Comparison of ENCODE assay signal across 1 cellular context in the genomic region with DNA sequence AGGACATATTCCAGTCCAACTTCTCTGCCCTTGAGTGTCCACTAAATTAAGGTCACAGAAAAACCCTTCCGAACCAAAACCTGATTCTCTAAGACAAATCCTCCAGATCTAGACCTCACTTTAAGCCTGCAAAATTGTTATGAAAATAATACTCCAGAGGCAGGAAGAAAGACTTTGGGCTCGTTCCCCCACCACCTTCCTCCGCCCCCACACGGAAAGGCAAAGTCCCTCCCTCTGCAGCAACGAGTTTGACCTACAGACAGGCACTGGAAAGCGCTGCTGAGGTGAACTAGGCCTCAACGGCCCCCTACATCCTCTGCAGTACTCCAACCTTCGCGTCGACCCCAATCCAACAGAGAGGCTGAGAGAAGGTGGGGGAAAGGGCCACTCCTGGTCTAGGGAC.
A peak's percentile ranks its signal among the peaks of the same experiment; 100 is the strongest.
TF ChIP-seq lines count a peak whose summit lies in the region.

No MANE protein-coding gene starts in this region.

TF ChIP-seq in HepG2, 621 proteins besides CTCF, POLR2A, EP300 and RAD21 (continued from another document and continues in another):
- TF ChIP-seq, protein P1, sequence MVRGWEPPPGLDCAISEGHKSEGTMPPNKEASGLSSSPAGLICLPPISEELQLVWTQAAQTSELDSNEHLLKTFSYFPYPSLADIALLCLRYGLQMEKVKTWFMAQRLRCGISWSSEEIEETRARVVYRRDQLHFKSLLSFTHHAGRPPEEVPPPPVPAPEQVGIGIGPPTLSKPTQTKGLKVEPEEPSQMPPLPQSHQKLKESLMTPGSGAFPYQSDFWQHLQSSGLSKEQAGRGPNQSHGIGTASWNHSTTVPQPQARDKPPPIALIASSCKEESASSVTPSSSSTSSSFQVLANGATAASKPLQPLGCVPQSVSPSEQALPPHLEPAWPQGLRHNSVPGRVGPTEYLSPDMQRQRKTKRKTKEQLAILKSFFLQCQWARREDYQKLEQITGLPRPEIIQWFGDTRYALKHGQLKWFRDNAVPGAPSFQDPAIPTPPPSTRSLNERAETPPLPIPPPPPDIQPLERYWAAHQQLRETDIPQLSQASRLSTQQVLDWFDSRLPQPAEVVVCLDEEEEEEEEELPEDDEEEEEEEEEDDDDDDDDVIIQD (CRISPR knock-in tag; IDR thresholded peaks at IDR 0.05; ENCODE audit: low read depth) = no peak
- TF ChIP-seq REPIN1 (CRISPR knock-in tag; IDR thresholded peaks at IDR 0.05; ENCODE audit: borderline replicate concordance, low read depth) (no peak), SOX6 (IDR thresholded peaks at IDR 0.05) (no peak), SOX6 (CRISPR knock-in tag; IDR thresholded peaks at IDR 0.05) (no peak), AGO2 (optimal IDR thresholded peaks at IDR 0.05; ENCODE audit: low read depth, low read length) (no peak), ZNF547 (CRISPR knock-in tag; IDR thresholded peaks at IDR 0.05) (peak; percentile 92), ZZZ3 (CRISPR knock-in tag; IDR thresholded peaks at IDR 0.05; ENCODE audit: borderline replicate concordance) (peak; percentile 94; the same call in 1 of the 2 replicates), IRF2 (CRISPR knock-in tag; IDR thresholded peaks at IDR 0.05) (peak; percentile 69; the same call in 1 of the 2 replicates), ZNF709 (CRISPR knock-in tag; IDR thresholded peaks at IDR 0.05) (peak; percentile 42; the same call in 1 of the 2 replicates), ZNF44 (CRISPR knock-in tag; IDR thresholded peaks at IDR 0.05) (no peak), ESRRA (CRISPR knock-in tag; IDR thresholded peaks at IDR 0.05; ENCODE audit: low read depth) (peak; percentile 72), MIER3 (CRISPR knock-in tag; IDR thresholded peaks at IDR 0.05; ENCODE audit: borderline replicate concordance) (no peak), KLF16 (CRISPR knock-in tag; IDR thresholded peaks at IDR 0.05) (peak in 1 of 2 experiments; percentile 65; a peak in 1 of 4 replicates), RBAK (CRISPR knock-in tag; IDR thresholded peaks at IDR 0.05) (no peak), ZNF335 (CRISPR knock-in tag; IDR thresholded peaks at IDR 0.05) (no peak), ZFP1 (CRISPR knock-in tag; IDR thresholded peaks at IDR 0.05) (0 out of 2 replicates have a peak, but pooled peaks have one; percentile 11), PHF8 (CRISPR knock-in tag; IDR thresholded peaks at IDR 0.05) (no peak), ZNF546 (CRISPR knock-in tag; conservative IDR thresholded peaks at IDR 0.05) (no peak), ZNF446 (CRISPR knock-in tag; IDR thresholded peaks at IDR 0.05) (0 out of 2 replicates have a peak, but pooled peaks have one; percentile 66), ZNF510 (CRISPR knock-in tag; IDR thresholded peaks at IDR 0.05; ENCODE audit: low read depth) (no peak), SIX4 (CRISPR knock-in tag; IDR thresholded peaks at IDR 0.05) (no peak), ETV5 (CRISPR knock-in tag; IDR thresholded peaks at IDR 0.05; ENCODE audit: borderline replicate concordance) (peak; percentile 54; the same call in 1 of the 2 replicates), ZNF33B (CRISPR knock-in tag; IDR thresholded peaks at IDR 0.05) (peak; percentile 47; the same call in 1 of the 2 replicates), NCOA2 (CRISPR knock-in tag; IDR thresholded peaks at IDR 0.05) (0 out of 2 replicates have a peak, but pooled peaks have one; percentile 17), KDM6A (CRISPR knock-in tag; IDR thresholded peaks at IDR 0.05; ENCODE audit: low read depth) (no peak), ZNF329 (CRISPR knock-in tag; IDR thresholded peaks at IDR 0.05; ENCODE audit: low read depth) (0 out of 2 replicates have a peak, but pooled peaks have one; percentile 16), THYN1 (CRISPR knock-in tag; IDR thresholded peaks at IDR 0.05; ENCODE audit: borderline replicate concordance, low read depth) (no peak), ZNF788 (CRISPR knock-in tag; IDR thresholded peaks at IDR 0.05; ENCODE audit: borderline replicate concordance) (peak; percentile 88; the same call in 1 of the 2 replicates), MED8 (CRISPR knock-in tag; IDR thresholded peaks at IDR 0.05; ENCODE audit: insufficient replicate concordance) (peak; percentile 14), MBD4 (IDR thresholded peaks at IDR 0.05; ENCODE audit: borderline replicate concordance, low read length) (no peak), ATRX (CRISPR knock-in tag; IDR thresholded peaks at IDR 0.05; ENCODE audit: borderline replicate concordance) (no peak), ZNF703 (CRISPR knock-in tag; IDR thresholded peaks at IDR 0.05; ENCODE audit: borderline replicate concordance) (no peak), KMT2A (CRISPR knock-in tag; IDR thresholded peaks at IDR 0.05) (no peak; the same call in 1 of the 2 replicates), CCDC6 (CRISPR knock-in tag; IDR thresholded peaks at IDR 0.05) (0 out of 2 replicates have a peak, but pooled peaks have one; percentile 19), GABPB1 (CRISPR knock-in tag; IDR thresholded peaks at IDR 0.05) (no peak), ZNF772 (CRISPR knock-in tag; IDR thresholded peaks at IDR 0.05) (no peak)
- TF ChIP-seq, protein P2, sequence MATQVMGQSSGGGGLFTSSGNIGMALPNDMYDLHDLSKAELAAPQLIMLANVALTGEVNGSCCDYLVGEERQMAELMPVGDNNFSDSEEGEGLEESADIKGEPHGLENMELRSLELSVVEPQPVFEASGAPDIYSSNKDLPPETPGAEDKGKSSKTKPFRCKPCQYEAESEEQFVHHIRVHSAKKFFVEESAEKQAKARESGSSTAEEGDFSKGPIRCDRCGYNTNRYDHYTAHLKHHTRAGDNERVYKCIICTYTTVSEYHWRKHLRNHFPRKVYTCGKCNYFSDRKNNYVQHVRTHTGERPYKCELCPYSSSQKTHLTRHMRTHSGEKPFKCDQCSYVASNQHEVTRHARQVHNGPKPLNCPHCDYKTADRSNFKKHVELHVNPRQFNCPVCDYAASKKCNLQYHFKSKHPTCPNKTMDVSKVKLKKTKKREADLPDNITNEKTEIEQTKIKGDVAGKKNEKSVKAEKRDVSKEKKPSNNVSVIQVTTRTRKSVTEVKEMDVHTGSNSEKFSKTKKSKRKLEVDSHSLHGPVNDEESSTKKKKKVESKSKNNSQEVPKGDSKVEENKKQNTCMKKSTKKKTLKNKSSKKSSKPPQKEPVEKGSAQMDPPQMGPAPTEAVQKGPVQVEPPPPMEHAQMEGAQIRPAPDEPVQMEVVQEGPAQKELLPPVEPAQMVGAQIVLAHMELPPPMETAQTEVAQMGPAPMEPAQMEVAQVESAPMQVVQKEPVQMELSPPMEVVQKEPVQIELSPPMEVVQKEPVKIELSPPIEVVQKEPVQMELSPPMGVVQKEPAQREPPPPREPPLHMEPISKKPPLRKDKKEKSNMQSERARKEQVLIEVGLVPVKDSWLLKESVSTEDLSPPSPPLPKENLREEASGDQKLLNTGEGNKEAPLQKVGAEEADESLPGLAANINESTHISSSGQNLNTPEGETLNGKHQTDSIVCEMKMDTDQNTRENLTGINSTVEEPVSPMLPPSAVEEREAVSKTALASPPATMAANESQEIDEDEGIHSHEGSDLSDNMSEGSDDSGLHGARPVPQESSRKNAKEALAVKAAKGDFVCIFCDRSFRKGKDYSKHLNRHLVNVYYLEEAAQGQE (IDR thresholded peaks at IDR 0.05; ENCODE audit: borderline replicate concordance in 1 of 2, low read depth in 1 of 2, low read length in 2 of 2) = peak in 1 of 2 experiments; percentile 41; a peak in 1 of 4 replicates
- TF ChIP-seq, protein P3, sequence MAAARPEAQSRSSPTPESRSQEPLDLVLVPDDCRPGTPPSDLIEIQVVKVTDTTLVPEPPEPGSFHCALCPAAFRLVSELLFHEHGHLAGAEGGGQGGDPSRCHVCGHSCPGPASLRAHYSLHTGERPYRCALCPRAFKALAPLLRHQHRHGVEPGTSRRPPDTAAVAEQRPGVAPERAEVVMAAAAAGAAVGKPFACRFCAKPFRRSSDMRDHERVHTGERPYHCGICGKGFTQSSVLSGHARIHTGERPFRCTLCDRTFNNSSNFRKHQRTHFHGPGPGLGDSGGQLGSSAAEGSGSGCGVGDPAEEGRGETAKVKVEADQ (CRISPR knock-in tag; IDR thresholded peaks at IDR 0.05; ENCODE audit: borderline replicate concordance) = peak; percentile 36; the same call in 1 of the 2 replicates
- TF ChIP-seq, protein P4, sequence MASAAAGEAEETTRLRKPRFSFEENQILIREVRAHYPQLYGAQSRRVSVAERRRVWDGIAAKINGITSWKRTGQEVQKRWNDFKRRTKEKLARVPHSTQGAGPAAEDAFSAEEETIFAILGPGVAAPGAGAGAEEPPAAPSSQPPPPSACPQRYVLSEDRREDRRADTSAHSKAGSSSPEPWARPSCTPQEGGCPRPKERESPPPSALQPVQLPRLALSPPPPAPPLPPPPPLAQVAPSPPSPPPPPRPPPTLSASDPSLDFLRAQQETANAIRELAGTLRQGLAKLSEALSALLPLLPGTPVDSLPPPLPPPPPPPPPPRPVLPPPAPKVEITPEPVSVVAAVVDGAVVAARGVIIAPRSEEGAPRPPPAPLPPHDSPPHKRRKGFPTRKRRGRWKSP (CRISPR knock-in tag; IDR thresholded peaks at IDR 0.05) = peak; percentile 32; the same call in 1 of the 2 replicates
- TF ChIP-seq, protein P5, sequence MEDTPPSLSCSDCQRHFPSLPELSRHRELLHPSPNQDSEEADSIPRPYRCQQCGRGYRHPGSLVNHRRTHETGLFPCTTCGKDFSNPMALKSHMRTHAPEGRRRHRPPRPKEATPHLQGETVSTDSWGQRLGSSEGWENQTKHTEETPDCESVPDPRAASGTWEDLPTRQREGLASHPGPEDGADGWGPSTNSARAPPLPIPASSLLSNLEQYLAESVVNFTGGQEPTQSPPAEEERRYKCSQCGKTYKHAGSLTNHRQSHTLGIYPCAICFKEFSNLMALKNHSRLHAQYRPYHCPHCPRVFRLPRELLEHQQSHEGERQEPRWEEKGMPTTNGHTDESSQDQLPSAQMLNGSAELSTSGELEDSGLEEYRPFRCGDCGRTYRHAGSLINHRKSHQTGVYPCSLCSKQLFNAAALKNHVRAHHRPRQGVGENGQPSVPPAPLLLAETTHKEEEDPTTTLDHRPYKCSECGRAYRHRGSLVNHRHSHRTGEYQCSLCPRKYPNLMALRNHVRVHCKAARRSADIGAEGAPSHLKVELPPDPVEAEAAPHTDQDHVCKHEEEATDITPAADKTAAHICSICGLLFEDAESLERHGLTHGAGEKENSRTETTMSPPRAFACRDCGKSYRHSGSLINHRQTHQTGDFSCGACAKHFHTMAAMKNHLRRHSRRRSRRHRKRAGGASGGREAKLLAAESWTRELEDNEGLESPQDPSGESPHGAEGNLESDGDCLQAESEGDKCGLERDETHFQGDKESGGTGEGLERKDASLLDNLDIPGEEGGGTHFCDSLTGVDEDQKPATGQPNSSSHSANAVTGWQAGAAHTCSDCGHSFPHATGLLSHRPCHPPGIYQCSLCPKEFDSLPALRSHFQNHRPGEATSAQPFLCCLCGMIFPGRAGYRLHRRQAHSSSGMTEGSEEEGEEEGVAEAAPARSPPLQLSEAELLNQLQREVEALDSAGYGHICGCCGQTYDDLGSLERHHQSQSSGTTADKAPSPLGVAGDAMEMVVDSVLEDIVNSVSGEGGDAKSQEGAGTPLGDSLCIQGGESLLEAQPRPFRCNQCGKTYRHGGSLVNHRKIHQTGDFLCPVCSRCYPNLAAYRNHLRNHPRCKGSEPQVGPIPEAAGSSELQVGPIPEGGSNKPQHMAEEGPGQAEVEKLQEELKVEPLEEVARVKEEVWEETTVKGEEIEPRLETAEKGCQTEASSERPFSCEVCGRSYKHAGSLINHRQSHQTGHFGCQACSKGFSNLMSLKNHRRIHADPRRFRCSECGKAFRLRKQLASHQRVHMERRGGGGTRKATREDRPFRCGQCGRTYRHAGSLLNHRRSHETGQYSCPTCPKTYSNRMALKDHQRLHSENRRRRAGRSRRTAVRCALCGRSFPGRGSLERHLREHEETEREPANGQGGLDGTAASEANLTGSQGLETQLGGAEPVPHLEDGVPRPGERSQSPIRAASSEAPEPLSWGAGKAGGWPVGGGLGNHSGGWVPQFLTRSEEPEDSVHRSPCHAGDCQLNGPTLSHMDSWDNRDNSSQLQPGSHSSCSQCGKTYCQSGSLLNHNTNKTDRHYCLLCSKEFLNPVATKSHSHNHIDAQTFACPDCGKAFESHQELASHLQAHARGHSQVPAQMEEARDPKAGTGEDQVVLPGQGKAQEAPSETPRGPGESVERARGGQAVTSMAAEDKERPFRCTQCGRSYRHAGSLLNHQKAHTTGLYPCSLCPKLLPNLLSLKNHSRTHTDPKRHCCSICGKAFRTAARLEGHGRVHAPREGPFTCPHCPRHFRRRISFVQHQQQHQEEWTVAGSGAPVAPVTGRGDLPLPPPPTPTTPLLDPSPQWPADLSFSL (CRISPR knock-in tag; IDR thresholded peaks at IDR 0.05) = no peak
- TF ChIP-seq, protein P6, sequence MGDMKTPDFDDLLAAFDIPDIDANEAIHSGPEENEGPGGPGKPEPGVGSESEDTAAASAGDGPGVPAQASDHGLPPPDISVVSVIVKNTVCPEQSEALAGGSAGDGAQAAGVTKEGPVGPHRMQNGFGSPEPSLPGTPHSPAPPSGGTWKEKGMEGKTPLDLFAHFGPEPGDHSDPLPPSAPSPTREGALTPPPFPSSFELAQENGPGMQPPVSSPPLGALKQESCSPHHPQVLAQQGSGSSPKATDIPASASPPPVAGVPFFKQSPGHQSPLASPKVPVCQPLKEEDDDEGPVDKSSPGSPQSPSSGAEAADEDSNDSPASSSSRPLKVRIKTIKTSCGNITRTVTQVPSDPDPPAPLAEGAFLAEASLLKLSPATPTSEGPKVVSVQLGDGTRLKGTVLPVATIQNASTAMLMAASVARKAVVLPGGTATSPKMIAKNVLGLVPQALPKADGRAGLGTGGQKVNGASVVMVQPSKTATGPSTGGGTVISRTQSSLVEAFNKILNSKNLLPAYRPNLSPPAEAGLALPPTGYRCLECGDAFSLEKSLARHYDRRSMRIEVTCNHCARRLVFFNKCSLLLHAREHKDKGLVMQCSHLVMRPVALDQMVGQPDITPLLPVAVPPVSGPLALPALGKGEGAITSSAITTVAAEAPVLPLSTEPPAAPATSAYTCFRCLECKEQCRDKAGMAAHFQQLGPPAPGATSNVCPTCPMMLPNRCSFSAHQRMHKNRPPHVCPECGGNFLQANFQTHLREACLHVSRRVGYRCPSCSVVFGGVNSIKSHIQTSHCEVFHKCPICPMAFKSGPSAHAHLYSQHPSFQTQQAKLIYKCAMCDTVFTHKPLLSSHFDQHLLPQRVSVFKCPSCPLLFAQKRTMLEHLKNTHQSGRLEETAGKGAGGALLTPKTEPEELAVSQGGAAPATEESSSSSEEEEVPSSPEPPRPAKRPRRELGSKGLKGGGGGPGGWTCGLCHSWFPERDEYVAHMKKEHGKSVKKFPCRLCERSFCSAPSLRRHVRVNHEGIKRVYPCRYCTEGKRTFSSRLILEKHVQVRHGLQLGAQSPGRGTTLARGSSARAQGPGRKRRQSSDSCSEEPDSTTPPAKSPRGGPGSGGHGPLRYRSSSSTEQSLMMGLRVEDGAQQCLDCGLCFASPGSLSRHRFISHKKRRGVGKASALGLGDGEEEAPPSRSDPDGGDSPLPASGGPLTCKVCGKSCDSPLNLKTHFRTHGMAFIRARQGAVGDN (CRISPR knock-in tag; IDR thresholded peaks at IDR 0.05) = no peak
- TF ChIP-seq, protein P7, sequence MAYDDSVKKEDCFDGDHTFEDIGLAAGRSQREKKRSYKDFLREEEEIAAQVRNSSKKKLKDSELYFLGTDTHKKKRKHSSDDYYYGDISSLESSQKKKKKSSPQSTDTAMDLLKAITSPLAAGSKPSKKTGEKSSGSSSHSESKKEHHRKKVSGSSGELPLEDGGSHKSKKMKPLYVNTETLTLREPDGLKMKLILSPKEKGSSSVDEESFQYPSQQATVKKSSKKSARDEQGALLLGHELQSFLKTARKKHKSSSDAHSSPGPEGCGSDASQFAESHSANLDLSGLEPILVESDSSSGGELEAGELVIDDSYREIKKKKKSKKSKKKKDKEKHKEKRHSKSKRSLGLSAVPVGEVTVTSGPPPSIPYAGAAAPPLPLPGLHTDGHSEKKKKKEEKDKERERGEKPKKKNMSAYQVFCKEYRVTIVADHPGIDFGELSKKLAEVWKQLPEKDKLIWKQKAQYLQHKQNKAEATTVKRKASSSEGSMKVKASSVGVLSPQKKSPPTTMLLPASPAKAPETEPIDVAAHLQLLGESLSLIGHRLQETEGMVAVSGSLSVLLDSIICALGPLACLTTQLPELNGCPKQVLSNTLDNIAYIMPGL (CRISPR knock-in tag; IDR thresholded peaks at IDR 0.05; ENCODE audit: borderline replicate concordance in 1 of 2, low read depth in 1 of 2) = peak in 1 of 2 experiments; percentile 62; a peak in 1 of 4 replicates
